Comparison of ENCODE assay signal across 11 cellular contexts in the genomic region with DNA sequence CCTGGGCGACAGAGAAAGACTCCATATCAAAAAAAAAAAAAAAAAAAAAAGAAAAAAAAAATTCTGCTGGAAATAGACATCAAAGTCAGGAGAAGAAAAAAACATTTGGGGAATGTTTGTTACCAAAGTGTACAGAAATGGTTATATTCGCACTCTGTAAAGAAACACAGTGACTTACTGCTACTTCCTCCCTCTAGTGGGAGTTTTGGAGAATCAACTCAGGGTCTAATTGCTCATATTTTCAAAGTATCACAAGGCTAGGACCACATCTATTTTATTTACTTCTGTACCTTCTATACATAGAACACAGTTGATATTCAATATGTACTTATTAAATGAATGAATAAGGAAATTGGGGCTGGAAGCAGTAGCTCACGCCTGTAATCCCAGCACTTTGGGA. TPM values are rescaled to one million over a fixed set of nuclear protein-coding genes. Genes with fewer than 3 reads are reported as not detected.
A peak's percentile ranks its signal among the peaks of the same experiment; 100 is the strongest.
DNase-seq lines count a peak whose midpoint lies in the region; ATAC-seq, FAIRE-seq and TF ChIP-seq lines count a peak whose summit lies in the region.
"Had no signal": no experiment of that assay in that cellular context is flagged by ENCODE, and none has a peak within 500 bp of the region (broad histone marks: within the 10 kb centered on the region; RNA-seq: fewer than 3 reads in every experiment).

No MANE protein-coding gene starts in this region.

- no peaks in the 10 kb centered on the region for H3K27me3 ChIP-seq in Panc1 (ENCODE audit: control insufficient read depth, insufficient read depth, low read length)
- H3K27me3 ChIP-seq: SJCRH30 had no signal

- POLR2A ChIA-PET in Panc1 (lab: Charles Lee), result no interaction called here

- DNase-seq in Panc1 (ENCODE audit: low read depth, low spot score), result no peak
- peak; percentile 5 for DNase-seq in fibroblast of pulmonary artery (ENCODE audit: low read depth)
- DNase-seq in NK-92 (lab: John Stamatoyannopoulos, UW; ENCODE audit: unreplicated experiment), result no peak
- no peak for DNase-seq in stimulated activated naive CD8-positive, alpha-beta T cell treated with anti-CD3 and anti-CD28 coated beads, Interleukin-15, amount 100 ng/mL, for 72 hours
- DNase-seq in stimulated activated effector memory CD8-positive, alpha-beta T cell treated with anti-CD3 and anti-CD28 coated beads, Interleukin-12 subunit alpha, Interleukin-12 subunit beta, amount 100 ng/mL, for 72 hours (ENCODE audit: low spot score in 2 of 2), result no peak
- DNase-seq: activated T-cell treated with anti-CD3 and anti-CD28 coated beads, Interleukin-2, amount 50 U/mL, for 4 hours; nephron progenitor cell had no signal

- H3K4me3 ChIP-seq in Panc1 (ENCODE audit: low read depth in 2 of 2, low read length in 2 of 2) (no peak overlapping the region), fibroblast of pulmonary artery (replicated peaks; ENCODE audit: low read depth, low read length) (no peak overlapping the region)
- H3K4me3 ChIP-seq: SJCRH30 had no signal

- peaks cover 100% of the 10 kb centered on the region for H3K36me3 Mint-ChIP-seq in stimulated activated effector memory CD8-positive, alpha-beta T cell treated with anti-CD3 and anti-CD28 coated beads, Interleukin-12 subunit alpha, Interleukin-12 subunit beta, amount 100 ng/mL, for 72 hours

- peaks cover 46% of the 10 kb centered on the region for H3K36me3 ChIP-seq in Panc1 (ENCODE audit: control insufficient read depth, insufficient read depth, low read length)

- in situ Hi-C loops in Panc1 (cut with HindIII; ENCODE audit: low pct_unique_long_range_greater_than_20kb, low sequenced_read_pairs), result no loop called here

- H3K27ac ChIP-seq in Panc1 (ENCODE audit: low read length), result no peak overlapping the region
- H3K27ac ChIP-seq: SJCRH30 had no signal

- CTCF ChIA-PET in Panc1 (lab: Charles Lee), result interaction anchor here (0.7 kb wide), 1 partner anchor 12 kb away, joined by 3 read pairs; no protein-coding TSS in a partner anchor

- no peak for ATAC-seq in Panc1
- ATAC-seq in stimulated activated naive CD8-positive, alpha-beta T cell treated with anti-CD3 and anti-CD28 coated beads, Interleukin-15, amount 100 ng/mL, for 72 hours, result no peak
- ATAC-seq in stimulated activated effector memory CD8-positive, alpha-beta T cell treated with anti-CD3 and anti-CD28 coated beads, Interleukin-12 subunit alpha, Interleukin-12 subunit beta, amount 100 ng/mL, for 72 hours, result no peak
- ATAC-seq in HG03025 (IDR thresholded peaks at IDR 0.05; ENCODE audit: low FRiP score, unreplicated experiment), result no peak

- H3K4me1 Mint-ChIP-seq in stimulated activated naive CD8-positive, alpha-beta T cell treated with anti-CD3 and anti-CD28 coated beads, Interleukin-15, amount 100 ng/mL, for 72 hours, result no peaks in the 10 kb centered on the region
- H3K4me1 Mint-ChIP-seq in stimulated activated effector memory CD8-positive, alpha-beta T cell treated with anti-CD3 and anti-CD28 coated beads, Interleukin-12 subunit alpha, Interleukin-12 subunit beta, amount 100 ng/mL, for 72 hours, result no peaks in the 10 kb centered on the region
- H3K4me1 Mint-ChIP-seq: nephron progenitor cell had no signal

- H3K9me3 Mint-ChIP-seq in stimulated activated naive CD8-positive, alpha-beta T cell treated with anti-CD3 and anti-CD28 coated beads, Interleukin-15, amount 100 ng/mL, for 72 hours, result no peaks in the 10 kb centered on the region
- H3K9me3 Mint-ChIP-seq in stimulated activated effector memory CD8-positive, alpha-beta T cell treated with anti-CD3 and anti-CD28 coated beads, Interleukin-12 subunit alpha, Interleukin-12 subunit beta, amount 100 ng/mL, for 72 hours, result no peaks in the 10 kb centered on the region
- H3K9me3 Mint-ChIP-seq: activated T-cell treated with anti-CD3 and anti-CD28 coated beads, Interleukin-2, amount 50 U/mL, for 4 hours; nephron progenitor cell had no signal

- H3K4me3 Mint-ChIP-seq in stimulated activated naive CD8-positive, alpha-beta T cell treated with anti-CD3 and anti-CD28 coated beads, Interleukin-15, amount 100 ng/mL, for 72 hours, result no peak overlapping the region
- H3K4me3 Mint-ChIP-seq in stimulated activated effector memory CD8-positive, alpha-beta T cell treated with anti-CD3 and anti-CD28 coated beads, Interleukin-12 subunit alpha, Interleukin-12 subunit beta, amount 100 ng/mL, for 72 hours, result no peak overlapping the region
- H3K4me3 Mint-ChIP-seq: activated T-cell treated with anti-CD3 and anti-CD28 coated beads, Interleukin-2, amount 50 U/mL, for 4 hours; nephron progenitor cell had no signal

- H3K9me3 ChIP-seq in Panc1 (ENCODE audit: control insufficient read depth, insufficient read depth, low read depth, low read length), result no peaks in the 10 kb centered on the region
- H3K9me3 ChIP-seq: SJCRH30 had no signal

- FAIRE-seq in A204.1 (lab: Jason Lieb, UNC), result peak; percentile 30

- H3K4me1 ChIP-seq in Panc1 (ENCODE audit: control insufficient read depth, insufficient read depth, low read length), result no peaks in the 10 kb centered on the region
- H3K4me1 ChIP-seq: SJCRH30 had no signal

- BruUV-seq in Panc1 (replicated peaks; lab: Mats Ljungman, UMichigan), result no TSS peak

- H3K27ac Mint-ChIP-seq in stimulated activated naive CD8-positive, alpha-beta T cell treated with anti-CD3 and anti-CD28 coated beads, Interleukin-15, amount 100 ng/mL, for 72 hours, result no peak overlapping the region
- no peak overlapping the region for H3K27ac Mint-ChIP-seq in stimulated activated effector memory CD8-positive, alpha-beta T cell treated with anti-CD3 and anti-CD28 coated beads, Interleukin-12 subunit alpha, Interleukin-12 subunit beta, amount 100 ng/mL, for 72 hours
- H3K27ac Mint-ChIP-seq: nephron progenitor cell had no signal

- intact Hi-C loops in Panc1 (cut with micrococcal nuclease; ENCODE audit: unreplicated experiment), result no loop called here

- no peaks in the 10 kb centered on the region for H3K27me3 Mint-ChIP-seq in stimulated activated naive CD8-positive, alpha-beta T cell treated with anti-CD3 and anti-CD28 coated beads, Interleukin-15, amount 100 ng/mL, for 72 hours

- peak; percentile 27; the same call in 1 of the 3 replicates for TF ChIP-seq CTCF in GM12872 (IDR thresholded peaks at IDR 0.05; ENCODE audit: insufficient read depth, low read depth, low read length)
- peak; percentile 47 for TF ChIP-seq CTCF in Panc1 (IDR thresholded peaks at IDR 0.05)
- TF ChIP-seq CTCF in fibroblast of pulmonary artery (IDR thresholded peaks at IDR 0.05; ENCODE audit: low read length, missing control alignments), result peak; percentile 37

RNA-seq across cellular contexts. Expression of gene ARG1, which starts 24.4 kb away (rescaled TPM):
- total RNA-seq in Panc1 (2021; ENCODE audit: unreplicated experiment), result not detected
- polyA plus RNA-seq in Panc1 (2012; ENCODE audit: insufficient read length), result not detected
- total RNA-seq: SJCRH30 had no signal

RNA-seq across cellular contexts. Expression of gene MED23, which starts 30.6 kb away (rescaled TPM):
- total RNA-seq in Panc1 (2021; ENCODE audit: unreplicated experiment), result 18.3 TPM
- polyA plus RNA-seq in Panc1 (2012; ENCODE audit: insufficient read length), result 8.5 TPM

RNA-seq across cellular contexts. Expression of gene ENPP3, which starts 39.7 kb away (rescaled TPM):
- not detected for total RNA-seq in Panc1 (2021; ENCODE audit: unreplicated experiment)
- polyA plus RNA-seq in Panc1 (2012; ENCODE audit: insufficient read length), result not detected
